22 cellular contexts compared by ENCODE assay signal in genomic region chr16:66273036-66273435, GRCh38.
A peak's percentile ranks its signal among the peaks of the same experiment; 100 is the strongest.
DNase-seq lines count a peak whose midpoint lies in the region; ATAC-seq, FAIRE-seq and TF ChIP-seq lines count a peak whose summit lies in the region.
"Had no signal": no experiment of that assay in that cellular context is flagged by ENCODE, and none has a peak within 500 bp of the region (broad histone marks: within the 10 kb centered on the region; RNA-seq: fewer than 3 reads in every experiment).

No MANE protein-coding gene starts in this region.

- H4K8ac ChIP-seq in H9 (replicated peaks; ENCODE audit: insufficient read length, low read depth, low read length), result no peak overlapping the region

- no peak overlapping the region for H3K4me3 Mint-ChIP-seq in H9
- H3K4me3 Mint-ChIP-seq in neural progenitor cell, result no peak overlapping the region
- no peak overlapping the region for H3K4me3 Mint-ChIP-seq in activated T-cell treated with anti-CD3 and anti-CD28 coated beads, Interleukin-2, amount 50 U/mL, for 72 hours
- H3K4me3 Mint-ChIP-seq: CD14-positive monocyte; CD8-positive, alpha-beta T cell; HFFc6 had no signal

- peak overlapping the region in 4 of 11 experiments; percentile 16 to 58 (median 44); a peak in 1 of 22 replicates for H3K4me2 ChIP-seq in BLaER1 treated with 17β-estradiol and CSF1 and Interleukin-3, amounts not matched to agents 10 nM and 100 nM
- H3K4me2 ChIP-seq in H9 (ENCODE audit: insufficient read depth, insufficient read length, low read length), result no peak overlapping the region
- H3K4me2 ChIP-seq in hepatocyte, result no peak overlapping the region
- no peak overlapping the region for H3K4me2 ChIP-seq in neural progenitor cell
- H3K4me2 ChIP-seq: A549 had no signal

- no peak overlapping the region for H3K9ac ChIP-seq in BLaER1 treated with 17β-estradiol and CSF1 and Interleukin-3, amounts not matched to agents 10 nM and 100 nM
- H3K9ac ChIP-seq in H9 (ENCODE audit: extremely low read depth, insufficient read length, low read length) (no peak overlapping the region), neural progenitor cell (no peak overlapping the region)

- no peak overlapping the region for H2BK12ac ChIP-seq in H9 (ENCODE audit: insufficient read length, low read depth, low read length)

- FAIRE-seq in GM19239 (lab: Jason Lieb, UNC) (no peak), HTR-8/SVneo (lab: Jason Lieb, UNC) (no peak)
- FAIRE-seq: A549, D721Med, G401.6, GM12891, H1 had no signal

- H3K79me1 ChIP-seq in H9 (ENCODE audit: insufficient read depth, low read depth, low read length, poor library complexity, severe bottlenecking), result no peaks in the 10 kb centered on the region

- no peak overlapping the region for H4K5ac ChIP-seq in H9 (ENCODE audit: insufficient read length, low read depth, low read length)

- no peaks in the 10 kb centered on the region for H3K27me3 ChIP-seq in BLaER1 treated with 17β-estradiol and CSF1 and Interleukin-3, amounts not matched to agents 10 nM and 100 nM
- H3K27me3 ChIP-seq in H9 (ENCODE audit: insufficient read depth, low read length) (no peaks in the 10 kb centered on the region), hepatocyte (no peaks in the 10 kb centered on the region), neural progenitor cell (peaks cover 17% of the 10 kb centered on the region)
- H3K27me3 ChIP-seq: BE2C had no signal

- H3K27me3 Mint-ChIP-seq in H9 (ENCODE audit: low read depth), result peaks cover 23% of the 10 kb centered on the region
- peaks cover 17% of the 10 kb centered on the region for H3K27me3 Mint-ChIP-seq in neural progenitor cell (ENCODE audit: insufficient read depth, low read depth)
- peaks cover 38% of the 10 kb centered on the region for H3K27me3 Mint-ChIP-seq in activated T-cell treated with anti-CD3 and anti-CD28 coated beads, Interleukin-2, amount 50 U/mL, for 72 hours (ENCODE audit: low read depth)

- no peak overlapping the region for H2BK120ac ChIP-seq in H9 (ENCODE audit: low read depth, low read length, poor library complexity, severe bottlenecking)

- no peak for ATAC-seq in activated T-cell treated with anti-CD3 and anti-CD28 coated beads, Interleukin-2, amount 50 U/mL, for 72 hours (replicated peaks in 1 of 2)
- no peak for ATAC-seq in HG02759 (IDR thresholded peaks at IDR 0.05; ENCODE audit: unreplicated experiment)
- ATAC-seq: A549; CD8-positive, alpha-beta T cell had no signal

- no peak overlapping the region for H3K23ac ChIP-seq in H9 (ENCODE audit: insufficient read length, low read depth, low read length)

- H3K79me2 ChIP-seq in H9 (ENCODE audit: insufficient read depth, low read length) (no peaks in the 10 kb centered on the region), hepatocyte (no peaks in the 10 kb centered on the region), neural progenitor cell (ENCODE audit: low read depth) (no peaks in the 10 kb centered on the region)

- H2AK5ac ChIP-seq in H9 (ENCODE audit: insufficient read length, low read length), result no peak overlapping the region

- no peak overlapping the region for H2BK15ac ChIP-seq in H9 (ENCODE audit: low read depth, low read length)

- H3K4me3 ChIP-seq in BLaER1 treated with 17β-estradiol and CSF1 and Interleukin-3, amounts not matched to agents 10 nM and 100 nM, result no peak overlapping the region
- H3K4me3 ChIP-seq in hepatocyte (no peak overlapping the region), neural progenitor cell (no peak overlapping the region)
- H3K4me3 ChIP-seq: A549 had no signal

- peaks cover 35% of the 10 kb centered on the region in 2 experiments for H3K4me1 Mint-ChIP-seq in H9
- H3K4me1 Mint-ChIP-seq in neural progenitor cell, result peaks cover 21% of the 10 kb centered on the region
- H3K4me1 Mint-ChIP-seq in activated T-cell treated with anti-CD3 and anti-CD28 coated beads, Interleukin-2, amount 50 U/mL, for 72 hours (ENCODE audit: low read depth), result peaks cover 15% of the 10 kb centered on the region

- H3K14ac ChIP-seq in H9 (ENCODE audit: insufficient read depth, low read length), result no peak overlapping the region

- WGBS in H9 (ENCODE audit: extremely low coverage, insufficient read length, low lambda C conversion rate), result no CpG with 5 or more reads among the region's 4 CpGs
- WGBS in hepatocyte (ENCODE audit: low lambda C conversion rate, missing lambda C conversion rate), result 65% methylated on average over 4 of the region's 4 CpGs

- DNase-seq in H9 (peak; percentile 8), hepatocyte (ENCODE audit: low spot score) (peak; percentile 3), neural progenitor cell (ENCODE audit: low spot score) (no peak), GM19239 (ENCODE audit: insufficient read length, low spot score) (no peak), HTR-8/SVneo (ENCODE audit: insufficient read length, low spot score) (no peak)
- DNase-seq in activated T-cell treated with anti-CD3 and anti-CD28 coated beads, Interleukin-2, amount 50 U/mL, for 72 hours, result no peak
- DNase-seq: BE2C, COR-L47, DMS153, DMS79 treated with DMSO at 0.1 percent for 48 hours, EL, HCEC 1CT, HFFc6 had no signal

- H4K20me1 ChIP-seq in BLaER1 treated with 17β-estradiol and CSF1 and Interleukin-3, amounts not matched to agents 10 nM and 100 nM, result no peaks in the 10 kb centered on the region
- H4K20me1 ChIP-seq in H9 (ENCODE audit: control insufficient read depth, insufficient read depth, insufficient read length) (no peaks in the 10 kb centered on the region), hepatocyte (ENCODE audit: insufficient read depth, poor library complexity, severe bottlenecking) (no peaks in the 10 kb centered on the region), neural progenitor cell (ENCODE audit: low read depth) (no peaks in the 10 kb centered on the region)

- H3K9me3 Mint-ChIP-seq in H9 (peaks cover 0 to 5% of the 10 kb centered on the region in 2 experiments; a peak in 2 of 5 replicates), neural progenitor cell (peaks cover 14% of the 10 kb centered on the region)
- H3K9me3 Mint-ChIP-seq in activated T-cell treated with anti-CD3 and anti-CD28 coated beads, Interleukin-2, amount 50 U/mL, for 72 hours, result no peaks in the 10 kb centered on the region
- H3K9me3 Mint-ChIP-seq: CD8-positive, alpha-beta T cell; HFFc6 had no signal

- no peak overlapping the region for H3K56ac ChIP-seq in H9 (ENCODE audit: insufficient read length, low read depth, low read length)

- H3K23me2 ChIP-seq in H9 (ENCODE audit: insufficient read length, low read depth, low read length, poor library complexity, severe bottlenecking), result no peaks in the 10 kb centered on the region

- H3K27ac Mint-ChIP-seq in H9 (peak overlapping the region in 1 of 3 experiments; percentile 33; a peak in 1 of 7 replicates), neural progenitor cell (peak overlapping the region; percentile 3)
- H3K27ac Mint-ChIP-seq in activated T-cell treated with anti-CD3 and anti-CD28 coated beads, Interleukin-2, amount 50 U/mL, for 72 hours, result no peak overlapping the region
- H3K27ac Mint-ChIP-seq: CD14-positive monocyte; CD8-positive, alpha-beta T cell; HFFc6 had no signal

- no peaks in the 10 kb centered on the region for H3F3A ChIP-seq in neural progenitor cell (ENCODE audit: low read depth)

- H3K18ac ChIP-seq in H9 (ENCODE audit: insufficient read length, low read depth, low read length), result no peak overlapping the region

- no peak for TF ChIP-seq CTCF in H9 (conservative IDR thresholded peaks at IDR 0.05)
- TF ChIP-seq CTCF in hepatocyte (IDR thresholded peaks at IDR 0.05; ENCODE audit: poor library complexity), result no peak
- no peak for TF ChIP-seq CTCF in neural progenitor cell (IDR thresholded peaks at IDR 0.05)

- no peaks in the 10 kb centered on the region for H3K9me2 ChIP-seq in hepatocyte (replicated peaks; ENCODE audit: insufficient read depth)

- H3K36me3 Mint-ChIP-seq in H9 (ENCODE audit: insufficient read depth in 1 of 3, low read depth in 3 of 3) (peaks cover 0 to 5% (median 2%) of the 10 kb centered on the region in 3 experiments; a peak in 3 of 7 replicates), neural progenitor cell (peaks cover 4% of the 10 kb centered on the region)
- H3K36me3 Mint-ChIP-seq in activated T-cell treated with anti-CD3 and anti-CD28 coated beads, Interleukin-2, amount 50 U/mL, for 72 hours (ENCODE audit: insufficient read depth in 2 of 2), result peaks cover 0 to 2% of the 10 kb centered on the region in 2 donors
- H3K36me3 Mint-ChIP-seq: CD14-positive monocyte; CD8-positive, alpha-beta T cell had no signal

- no peak overlapping the region for H3T11ph ChIP-seq in H9 (ENCODE audit: low read length)

- peak overlapping the region in 7 of 11 experiments; percentile 3 to 87 (median 24); a peak in 10 of 22 replicates for H3K27ac ChIP-seq in BLaER1 treated with 17β-estradiol and CSF1 and Interleukin-3, amounts not matched to agents 10 nM and 100 nM
- H3K27ac ChIP-seq in H9 (ENCODE audit: insufficient read length, low read depth, low read length), result no peak overlapping the region
- H3K27ac ChIP-seq in hepatocyte, result no peak overlapping the region
- no peak overlapping the region for H3K27ac ChIP-seq in neural progenitor cell
- H3K27ac ChIP-seq: A549 had no signal

- H2BK5ac ChIP-seq in H9 (ENCODE audit: insufficient read length, low read length), result no peak overlapping the region

- no peak overlapping the region for H4K91ac ChIP-seq in H9 (ENCODE audit: insufficient read length, low read depth, low read length)

- peaks cover 29 to 69% (median 58%) of the 10 kb centered on the region in 10 experiments for H3K4me1 ChIP-seq in BLaER1 treated with 17β-estradiol and CSF1 and Interleukin-3, amounts not matched to agents 10 nM and 100 nM
- H3K4me1 ChIP-seq in H9 (ENCODE audit: insufficient read depth, low read length) (no peaks in the 10 kb centered on the region), hepatocyte (ENCODE audit: insufficient read depth) (peaks cover 4% of the 10 kb centered on the region), neural progenitor cell (no peaks in the 10 kb centered on the region)

- no peak overlapping the region for H2BK20ac ChIP-seq in H9 (ENCODE audit: low read depth, low read length, poor library complexity, severe bottlenecking)

- no peak overlapping the region for H3K4ac ChIP-seq in H9 (ENCODE audit: low read depth, low read length)

- H3K36me3 ChIP-seq in BLaER1 treated with 17β-estradiol and CSF1 and Interleukin-3, amounts not matched to agents 10 nM and 100 nM, result no peaks in the 10 kb centered on the region
- H3K36me3 ChIP-seq in hepatocyte (replicated peaks; ENCODE audit: insufficient read depth, low read depth) (no peaks in the 10 kb centered on the region), neural progenitor cell (no peaks in the 10 kb centered on the region)
- H3K36me3 ChIP-seq: BE2C had no signal

- H3K9me3 ChIP-seq in BLaER1 treated with 17β-estradiol and CSF1 and Interleukin-3, amounts not matched to agents 10 nM and 100 nM (replicated peaks in 1 of 11), result peaks cover 21 to 35% (median 32%) of the 10 kb centered on the region in 11 experiments
- no peaks in the 10 kb centered on the region for H3K9me3 ChIP-seq in H9 (ENCODE audit: control insufficient read depth, low read depth, low read length)
- H3K9me3 ChIP-seq in hepatocyte (ENCODE audit: low read depth), result no peaks in the 10 kb centered on the region
- peaks cover 5% of the 10 kb centered on the region for H3K9me3 ChIP-seq in neural progenitor cell (ENCODE audit: low read depth)
- H3K9me3 ChIP-seq: A549 had no signal

- no peak overlapping the region for H2AFZ ChIP-seq in H9 (ENCODE audit: low read length)
- H2AFZ ChIP-seq in hepatocyte, result no peak overlapping the region
- H2AFZ ChIP-seq in neural progenitor cell (replicated peaks), result no peak overlapping the region

Comparison
In these comparisons a context has a peak if more than half of its experiments do, and no peak if none do; other contexts are left out.
1. H3K27ac ChIP-seq: peak in BLaER1 treated with 17β-estradiol and CSF1 and Interleukin-3, amounts not matched to agents 10 nM and 100 nM (7 of 11); none in H9 (single experiment), hepatocyte (single experiment) and neural progenitor cell (single experiment).
2. DNase-seq: peak in H9 (single experiment) and hepatocyte (single experiment); none in neural progenitor cell (single experiment), activated T-cell treated with anti-CD3 and anti-CD28 coated beads, Interleukin-2, amount 50 U/mL, for 72 hours (0 of 2), GM19239 (single experiment) and HTR-8/SVneo (single experiment).